ENCODE assay signal across 18 cellular contexts in the genomic region with DNA sequence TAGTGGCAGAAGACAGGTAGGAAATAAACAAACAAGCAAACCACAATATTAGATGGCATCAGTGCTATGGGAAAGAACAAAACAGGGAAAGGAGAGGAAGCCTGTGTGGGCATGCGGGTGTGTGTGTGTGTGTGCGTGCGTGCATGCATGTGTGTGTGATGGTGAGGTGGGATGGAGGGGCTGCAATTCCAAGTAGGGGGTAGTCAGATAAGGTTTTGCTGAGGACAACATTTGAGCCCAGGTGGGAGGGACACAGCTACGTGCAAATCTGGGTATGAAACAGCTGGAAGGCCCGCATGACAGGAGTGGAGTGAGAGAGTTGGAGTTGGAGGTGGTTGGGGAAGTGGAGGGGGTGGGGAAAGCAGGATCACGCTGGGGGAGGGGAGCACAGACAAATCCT.
DNase-seq lines count a peak whose midpoint lies in the region; FAIRE-seq and TF ChIP-seq lines count a peak whose summit lies in the region.
"Had no signal": no experiment of that assay in that cellular context is flagged by ENCODE, and none has a peak within 500 bp of the region (broad histone marks: within the 10 kb centered on the region; RNA-seq: fewer than 3 reads in every experiment).

No MANE protein-coding gene starts in this region.

- H3K27ac ChIP-seq in endodermal cell (ENCODE audit: low read depth, low read length) (no peak overlapping the region), mesendoderm (ENCODE audit: low read depth, low read length) (no peak overlapping the region), trophoblast cell (ENCODE audit: low read depth, low read length) (no peak overlapping the region)
- H3K27ac ChIP-seq: C4-2B, GM23248 had no signal

- no peaks in the 10 kb centered on the region for H3K27me3 Mint-ChIP-seq in endodermal cell (ENCODE audit: insufficient read depth)
- no peaks in the 10 kb centered on the region for H3K27me3 Mint-ChIP-seq in activated CD4-positive, alpha-beta T cell treated with anti-CD3 and anti-CD28 coated beads, Interleukin-2, amount 10 ng/mL, durations not matched to agents 24 days and 14 days
- H3K27me3 Mint-ChIP-seq: CD4-positive, alpha-beta T cell had no signal

- no peak overlapping the region for H4K8ac ChIP-seq in mesendoderm (ENCODE audit: low read depth, low read length)
- H4K8ac ChIP-seq in trophoblast cell (ENCODE audit: low read depth, low read length): no peak overlapping the region

- no peaks in the 10 kb centered on the region for H3K79me2 ChIP-seq in mesendoderm (ENCODE audit: control insufficient read depth, insufficient read depth, low read length)
- no peaks in the 10 kb centered on the region for H3K79me2 ChIP-seq in trophoblast cell (ENCODE audit: control insufficient read depth, insufficient read depth, low read length, poor library complexity)

- no peak overlapping the region for H4K5ac ChIP-seq in mesendoderm (ENCODE audit: low read length)

- H2AFZ ChIP-seq in trophoblast cell (ENCODE audit: insufficient read depth, low read length, poor library complexity): no peak overlapping the region
- H2AFZ ChIP-seq: GM23248 had no signal

- H3K4ac ChIP-seq in mesendoderm (ENCODE audit: low read depth, low read length) (no peak overlapping the region), trophoblast cell (ENCODE audit: low read depth, low read length) (no peak overlapping the region)

- H3K9ac ChIP-seq in endodermal cell (ENCODE audit: extremely low read depth, low read length, poor library complexity, severe bottlenecking): no peak overlapping the region
- no peak overlapping the region for H3K9ac ChIP-seq in mesendoderm (ENCODE audit: low read length)
- no peak overlapping the region for H3K9ac ChIP-seq in trophoblast cell (ENCODE audit: low read length)
- H3K9ac ChIP-seq: GM23248 had no signal

- no peak overlapping the region for H2BK15ac ChIP-seq in mesendoderm (replicated peaks; ENCODE audit: low read depth)

- H3K4me2 ChIP-seq in mesendoderm (ENCODE audit: low read length) (no peak overlapping the region), trophoblast cell (ENCODE audit: low read length) (no peak overlapping the region)

- no peak overlapping the region for H4K91ac ChIP-seq in trophoblast cell (ENCODE audit: low read depth, low read length)

- H3K4me1 Mint-ChIP-seq in endodermal cell: peaks cover 8% of the 10 kb centered on the region
- no peaks in the 10 kb centered on the region for H3K4me1 Mint-ChIP-seq in activated CD4-positive, alpha-beta T cell treated with anti-CD3 and anti-CD28 coated beads, Interleukin-2, amount 10 ng/mL, durations not matched to agents 24 days and 14 days

- H3K18ac ChIP-seq in mesendoderm (ENCODE audit: low read length) (no peak overlapping the region), trophoblast cell (ENCODE audit: low read length) (no peak overlapping the region)

- no peaks in the 10 kb centered on the region for H3K36me3 ChIP-seq in endodermal cell (ENCODE audit: control insufficient read depth, insufficient read depth, low read length)
- no peaks in the 10 kb centered on the region for H3K36me3 ChIP-seq in mesendoderm (ENCODE audit: control insufficient read depth, insufficient read depth, low read length)
- no peaks in the 10 kb centered on the region for H3K36me3 ChIP-seq in trophoblast cell (ENCODE audit: control insufficient read depth in 1 of 2, insufficient read depth in 2 of 2, low read length in 2 of 2)
- H3K36me3 ChIP-seq: BE2C had no signal

- H3K79me1 ChIP-seq in mesendoderm (ENCODE audit: low read length) (no peaks in the 10 kb centered on the region), trophoblast cell (ENCODE audit: low read length) (no peaks in the 10 kb centered on the region)

- DNase-seq in HTR-8/SVneo (ENCODE audit: insufficient read length, low spot score) (no peak), endodermal cell (peak; percentile 52), mesendoderm (no peak), trophoblast cell (peak; percentile 52 to 68), NCI-H1092 (lab: John Stamatoyannopoulos, UW) (no peak), C1 segment of cervical spinal cord (lab: John Stamatoyannopoulos, UW) (no peak)
- DNase-seq in activated CD4-positive, alpha-beta T cell treated with anti-CD3 and anti-CD28 coated beads, Interleukin-2, amount 10 ng/mL, durations not matched to agents 24 days and 14 days: no peak
- DNase-seq: ACHN; BE2C; Caco-2; CD4-positive, alpha-beta T cell; GM23248; H7 had no signal

- H3K27me3 ChIP-seq in endodermal cell (ENCODE audit: control insufficient read depth, insufficient read depth, low read length, poor library complexity, severe bottlenecking): no peaks in the 10 kb centered on the region
- H3K27me3 ChIP-seq in mesendoderm (ENCODE audit: insufficient read depth, low read length, poor library complexity): no peaks in the 10 kb centered on the region
- no peaks in the 10 kb centered on the region for H3K27me3 ChIP-seq in trophoblast cell (ENCODE audit: insufficient read depth, low read length)
- H3K27me3 ChIP-seq: BE2C had no signal

- H2BK5ac ChIP-seq in mesendoderm (ENCODE audit: low read length): no peak overlapping the region
- no peak overlapping the region for H2BK5ac ChIP-seq in trophoblast cell (ENCODE audit: low read depth, low read length, poor library complexity)

- peak; percentile 69 for FAIRE-seq in HTR-8/SVneo (lab: Jason Lieb, UNC)
- FAIRE-seq: A204.1, D721Med, G401.6, GM12891 had no signal

- no peak for TF ChIP-seq CTCF in endodermal cell (conservative IDR thresholded peaks at IDR 0.05)

- H3K14ac ChIP-seq in trophoblast cell (ENCODE audit: low read length): no peak overlapping the region

- H3K4me3 ChIP-seq in endodermal cell (ENCODE audit: low read length) (no peak overlapping the region), mesendoderm (ENCODE audit: low read length) (no peak overlapping the region), trophoblast cell (ENCODE audit: low read depth, low read length) (no peak overlapping the region)
- H3K4me3 ChIP-seq: GM23248 had no signal

- H2AK5ac ChIP-seq in mesendoderm (ENCODE audit: low read length) (no peak overlapping the region), trophoblast cell (ENCODE audit: low read length) (no peak overlapping the region)

- H3K4me1 ChIP-seq in endodermal cell (ENCODE audit: control insufficient read depth, insufficient read depth, low read length) (no peaks in the 10 kb centered on the region), mesendoderm (ENCODE audit: control insufficient read depth, low read depth, low read length) (peaks cover 3% of the 10 kb centered on the region), trophoblast cell (ENCODE audit: control insufficient read depth in 1 of 2, insufficient read depth in 2 of 2, low read length in 2 of 2) (no peaks in the 10 kb centered on the region)
- H3K4me1 ChIP-seq: BE2C, Caco-2 had no signal

- H2BK120ac ChIP-seq in mesendoderm (ENCODE audit: low read depth, low read length) (no peak overlapping the region), trophoblast cell (ENCODE audit: insufficient read depth, low read length, poor library complexity) (no peak overlapping the region)

- H3K36me3 Mint-ChIP-seq in endodermal cell (ENCODE audit: low read depth): no peaks in the 10 kb centered on the region
- H3K36me3 Mint-ChIP-seq in activated CD4-positive, alpha-beta T cell treated with anti-CD3 and anti-CD28 coated beads, Interleukin-2, amount 10 ng/mL, durations not matched to agents 24 days and 14 days (ENCODE audit: low read depth): no peaks in the 10 kb centered on the region

- no peak overlapping the region for H3K4me3 Mint-ChIP-seq in endodermal cell
- no peak overlapping the region for H3K4me3 Mint-ChIP-seq in activated CD4-positive, alpha-beta T cell treated with anti-CD3 and anti-CD28 coated beads, Interleukin-2, amount 10 ng/mL, durations not matched to agents 24 days and 14 days
- H3K4me3 Mint-ChIP-seq: CD4-positive, alpha-beta T cell had no signal

- H3K27ac Mint-ChIP-seq in endodermal cell: peak overlapping the region; percentile 30
- no peak overlapping the region for H3K27ac Mint-ChIP-seq in activated CD4-positive, alpha-beta T cell treated with anti-CD3 and anti-CD28 coated beads, Interleukin-2, amount 10 ng/mL, durations not matched to agents 24 days and 14 days
- H3K27ac Mint-ChIP-seq: CD4-positive, alpha-beta T cell had no signal

- no peaks in the 10 kb centered on the region for H3K9me3 Mint-ChIP-seq in endodermal cell
- no peaks in the 10 kb centered on the region for H3K9me3 Mint-ChIP-seq in activated CD4-positive, alpha-beta T cell treated with anti-CD3 and anti-CD28 coated beads, Interleukin-2, amount 10 ng/mL, durations not matched to agents 24 days and 14 days
- H3K9me3 Mint-ChIP-seq: CD4-positive, alpha-beta T cell had no signal

- 81% methylated on average over 6 of the region's 6 CpGs; no CpG with 5 or more reads in 1 of the 2 experiments for WGBS in endodermal cell (ENCODE audit: insufficient coverage in 1 of 2, insufficient read length in 1 of 2), 2 experiments
- no CpG with 5 or more reads among the region's 6 CpGs for WGBS in mesendoderm (ENCODE audit: extremely low coverage, insufficient coverage, low lambda C conversion rate)
- WGBS in trophoblast cell (ENCODE audit: extremely low coverage, insufficient coverage, insufficient read length): no CpG with 5 or more reads among the region's 6 CpGs

- H3K56ac ChIP-seq in mesendoderm (ENCODE audit: low read length): peak overlapping the region; percentile 44

- H3K23ac ChIP-seq in mesendoderm (ENCODE audit: low read length) (no peak overlapping the region), trophoblast cell (ENCODE audit: low read length) (no peak overlapping the region)

- H2BK12ac ChIP-seq in trophoblast cell (ENCODE audit: low read length): no peak overlapping the region

- no peak overlapping the region for H4K12ac ChIP-seq in trophoblast cell (ENCODE audit: low read depth, low read length)

- intact Hi-C loops in activated CD4-positive, alpha-beta T cell treated with anti-CD3 and anti-CD28 coated beads, Interleukin-2, amount 10 ng/mL, durations not matched to agents 24 days and 14 days (cut with micrococcal nuclease): no loop called here

- H3K9me3 ChIP-seq in endodermal cell (ENCODE audit: control insufficient read depth, low read length) (no peaks in the 10 kb centered on the region), trophoblast cell (ENCODE audit: insufficient read depth, low read depth, low read length) (peaks cover 4% of the 10 kb centered on the region)
- H3K9me3 ChIP-seq: BE2C, Caco-2 had no signal

Comparison
In these comparisons a context has a peak if more than half of its experiments do, and no peak if none do; other contexts are left out.
1. DNase-seq: peak in endodermal cell (single experiment) and trophoblast cell (2 of 2); none in HTR-8/SVneo (single experiment), mesendoderm (single experiment), activated CD4-positive, alpha-beta T cell treated with anti-CD3 and anti-CD28 coated beads, Interleukin-2, amount 10 ng/mL, durations not matched to agents 24 days and 14 days (single experiment), NCI-H1092 (single experiment) and C1 segment of cervical spinal cord (0 of 14).